1 cellular context compared by ENCODE assay signal in the genomic region with DNA sequence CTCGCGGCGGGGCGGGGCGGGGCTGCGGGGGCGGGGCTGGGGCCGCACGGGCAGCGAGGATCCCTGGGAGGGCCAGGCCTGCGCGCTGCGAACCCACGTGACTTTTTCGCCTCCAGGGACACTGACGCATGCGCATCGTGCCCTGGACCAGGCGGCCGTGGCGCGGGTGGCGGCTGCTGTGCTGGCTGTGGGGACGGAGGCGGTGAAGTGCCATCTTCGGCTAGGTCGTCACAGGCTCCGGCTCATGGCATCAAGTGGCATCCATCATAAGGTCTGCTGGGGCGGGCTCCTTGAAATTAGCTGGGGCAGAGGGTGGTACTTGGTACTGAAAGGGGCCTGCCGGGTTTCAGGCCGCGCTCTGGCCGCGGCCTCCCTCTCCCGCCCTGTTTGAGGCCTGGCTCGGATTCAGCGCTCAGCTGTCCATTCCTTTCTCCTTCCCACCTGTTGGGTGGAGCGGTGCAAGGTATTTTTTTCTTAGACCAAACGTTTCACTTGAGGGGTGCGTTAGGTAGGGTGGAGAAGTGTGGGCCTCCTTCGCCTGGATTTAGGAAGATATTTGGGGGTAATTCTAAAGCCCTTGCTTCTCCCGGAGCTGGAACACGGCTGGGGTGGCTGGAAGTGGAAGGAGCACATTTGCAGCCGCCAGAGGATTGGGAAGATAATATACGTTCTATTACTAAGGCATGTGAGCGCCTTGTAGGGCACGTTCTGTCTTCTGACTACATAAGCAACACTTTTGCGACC.
TF ChIP-seq lines count a peak whose summit lies in the region.

A gene with protein sequence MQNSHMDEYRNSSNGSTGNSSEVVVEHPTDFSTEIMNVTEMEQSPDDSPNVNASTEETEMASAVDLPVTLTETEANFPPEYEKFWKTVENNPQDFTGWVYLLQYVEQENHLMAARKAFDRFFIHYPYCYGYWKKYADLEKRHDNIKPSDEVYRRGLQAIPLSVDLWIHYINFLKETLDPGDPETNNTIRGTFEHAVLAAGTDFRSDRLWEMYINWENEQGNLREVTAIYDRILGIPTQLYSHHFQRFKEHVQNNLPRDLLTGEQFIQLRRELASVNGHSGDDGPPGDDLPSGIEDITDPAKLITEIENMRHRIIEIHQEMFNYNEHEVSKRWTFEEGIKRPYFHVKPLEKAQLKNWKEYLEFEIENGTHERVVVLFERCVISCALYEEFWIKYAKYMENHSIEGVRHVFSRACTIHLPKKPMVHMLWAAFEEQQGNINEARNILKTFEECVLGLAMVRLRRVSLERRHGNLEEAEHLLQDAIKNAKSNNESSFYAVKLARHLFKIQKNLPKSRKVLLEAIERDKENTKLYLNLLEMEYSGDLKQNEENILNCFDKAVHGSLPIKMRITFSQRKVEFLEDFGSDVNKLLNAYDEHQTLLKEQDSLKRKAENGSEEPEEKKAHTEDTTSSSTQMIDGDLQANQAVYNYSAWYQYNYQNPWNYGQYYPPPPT (plus strand): TSS at position 138 of the 744 bp plus-strand sequence. CDS start 11,124 bp downstream, outside the sequence.

TF ChIP-seq in HepG2, 621 proteins besides CTCF, POLR2A, EP300 and RAD21 (continued from another document and continues in another):
- TF ChIP-seq, protein P1, sequence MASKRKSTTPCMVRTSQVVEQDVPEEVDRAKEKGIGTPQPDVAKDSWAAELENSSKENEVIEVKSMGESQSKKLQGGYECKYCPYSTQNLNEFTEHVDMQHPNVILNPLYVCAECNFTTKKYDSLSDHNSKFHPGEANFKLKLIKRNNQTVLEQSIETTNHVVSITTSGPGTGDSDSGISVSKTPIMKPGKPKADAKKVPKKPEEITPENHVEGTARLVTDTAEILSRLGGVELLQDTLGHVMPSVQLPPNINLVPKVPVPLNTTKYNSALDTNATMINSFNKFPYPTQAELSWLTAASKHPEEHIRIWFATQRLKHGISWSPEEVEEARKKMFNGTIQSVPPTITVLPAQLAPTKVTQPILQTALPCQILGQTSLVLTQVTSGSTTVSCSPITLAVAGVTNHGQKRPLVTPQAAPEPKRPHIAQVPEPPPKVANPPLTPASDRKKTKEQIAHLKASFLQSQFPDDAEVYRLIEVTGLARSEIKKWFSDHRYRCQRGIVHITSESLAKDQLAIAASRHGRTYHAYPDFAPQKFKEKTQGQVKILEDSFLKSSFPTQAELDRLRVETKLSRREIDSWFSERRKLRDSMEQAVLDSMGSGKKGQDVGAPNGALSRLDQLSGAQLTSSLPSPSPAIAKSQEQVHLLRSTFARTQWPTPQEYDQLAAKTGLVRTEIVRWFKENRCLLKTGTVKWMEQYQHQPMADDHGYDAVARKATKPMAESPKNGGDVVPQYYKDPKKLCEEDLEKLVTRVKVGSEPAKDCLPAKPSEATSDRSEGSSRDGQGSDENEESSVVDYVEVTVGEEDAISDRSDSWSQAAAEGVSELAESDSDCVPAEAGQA (IDR thresholded peaks at IDR 0.05; ENCODE audit: low read depth): no peak
- TF ChIP-seq, protein P1 (CRISPR knock-in tag; IDR thresholded peaks at IDR 0.05; ENCODE audit: borderline replicate concordance): no peak
- TF ChIP-seq, protein P2, sequence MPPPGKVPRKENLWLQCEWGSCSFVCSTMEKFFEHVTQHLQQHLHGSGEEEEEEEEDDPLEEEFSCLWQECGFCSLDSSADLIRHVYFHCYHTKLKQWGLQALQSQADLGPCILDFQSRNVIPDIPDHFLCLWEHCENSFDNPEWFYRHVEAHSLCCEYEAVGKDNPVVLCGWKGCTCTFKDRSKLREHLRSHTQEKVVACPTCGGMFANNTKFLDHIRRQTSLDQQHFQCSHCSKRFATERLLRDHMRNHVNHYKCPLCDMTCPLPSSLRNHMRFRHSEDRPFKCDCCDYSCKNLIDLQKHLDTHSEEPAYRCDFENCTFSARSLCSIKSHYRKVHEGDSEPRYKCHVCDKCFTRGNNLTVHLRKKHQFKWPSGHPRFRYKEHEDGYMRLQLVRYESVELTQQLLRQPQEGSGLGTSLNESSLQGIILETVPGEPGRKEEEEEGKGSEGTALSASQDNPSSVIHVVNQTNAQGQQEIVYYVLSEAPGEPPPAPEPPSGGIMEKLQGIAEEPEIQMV (CRISPR knock-in tag; IDR thresholded peaks at IDR 0.05; ENCODE audit: low read depth): no peak
- no peak for TF ChIP-seq ZNF841 (CRISPR knock-in tag; IDR thresholded peaks at IDR 0.05; ENCODE audit: borderline replicate concordance)
- TF ChIP-seq, protein P3, sequence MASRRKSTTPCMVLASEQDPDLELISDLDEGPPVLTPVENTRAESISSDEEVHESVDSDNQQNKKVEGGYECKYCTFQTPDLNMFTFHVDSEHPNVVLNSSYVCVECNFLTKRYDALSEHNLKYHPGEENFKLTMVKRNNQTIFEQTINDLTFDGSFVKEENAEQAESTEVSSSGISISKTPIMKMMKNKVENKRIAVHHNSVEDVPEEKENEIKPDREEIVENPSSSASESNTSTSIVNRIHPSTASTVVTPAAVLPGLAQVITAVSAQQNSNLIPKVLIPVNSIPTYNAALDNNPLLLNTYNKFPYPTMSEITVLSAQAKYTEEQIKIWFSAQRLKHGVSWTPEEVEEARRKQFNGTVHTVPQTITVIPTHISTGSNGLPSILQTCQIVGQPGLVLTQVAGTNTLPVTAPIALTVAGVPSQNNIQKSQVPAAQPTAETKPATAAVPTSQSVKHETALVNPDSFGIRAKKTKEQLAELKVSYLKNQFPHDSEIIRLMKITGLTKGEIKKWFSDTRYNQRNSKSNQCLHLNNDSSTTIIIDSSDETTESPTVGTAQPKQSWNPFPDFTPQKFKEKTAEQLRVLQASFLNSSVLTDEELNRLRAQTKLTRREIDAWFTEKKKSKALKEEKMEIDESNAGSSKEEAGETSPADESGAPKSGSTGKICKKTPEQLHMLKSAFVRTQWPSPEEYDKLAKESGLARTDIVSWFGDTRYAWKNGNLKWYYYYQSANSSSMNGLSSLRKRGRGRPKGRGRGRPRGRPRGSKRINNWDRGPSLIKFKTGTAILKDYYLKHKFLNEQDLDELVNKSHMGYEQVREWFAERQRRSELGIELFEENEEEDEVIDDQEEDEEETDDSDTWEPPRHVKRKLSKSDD (CRISPR knock-in tag; IDR thresholded peaks at IDR 0.05; ENCODE audit: low read depth): 0 out of 2 replicates have a peak, but pooled peaks have one; percentile 28
- no peak for TF ChIP-seq SATB2 (CRISPR knock-in tag; IDR thresholded peaks at IDR 0.05)
- no peak for TF ChIP-seq U2AF2 (IDR thresholded peaks at IDR 0.05; ENCODE audit: low read depth, low read length)
- TF ChIP-seq CBX2 (IDR thresholded peaks at IDR 0.05; ENCODE audit: low read depth, low read length): no peak
- no peak for TF ChIP-seq CBX2 (CRISPR knock-in tag; IDR thresholded peaks at IDR 0.05; ENCODE audit: low read depth)
- TF ChIP-seq ZNF451 (CRISPR knock-in tag; IDR thresholded peaks at IDR 0.05): peak; percentile 76; the same call in 1 of the 2 replicates
- TF ChIP-seq, protein P4, sequence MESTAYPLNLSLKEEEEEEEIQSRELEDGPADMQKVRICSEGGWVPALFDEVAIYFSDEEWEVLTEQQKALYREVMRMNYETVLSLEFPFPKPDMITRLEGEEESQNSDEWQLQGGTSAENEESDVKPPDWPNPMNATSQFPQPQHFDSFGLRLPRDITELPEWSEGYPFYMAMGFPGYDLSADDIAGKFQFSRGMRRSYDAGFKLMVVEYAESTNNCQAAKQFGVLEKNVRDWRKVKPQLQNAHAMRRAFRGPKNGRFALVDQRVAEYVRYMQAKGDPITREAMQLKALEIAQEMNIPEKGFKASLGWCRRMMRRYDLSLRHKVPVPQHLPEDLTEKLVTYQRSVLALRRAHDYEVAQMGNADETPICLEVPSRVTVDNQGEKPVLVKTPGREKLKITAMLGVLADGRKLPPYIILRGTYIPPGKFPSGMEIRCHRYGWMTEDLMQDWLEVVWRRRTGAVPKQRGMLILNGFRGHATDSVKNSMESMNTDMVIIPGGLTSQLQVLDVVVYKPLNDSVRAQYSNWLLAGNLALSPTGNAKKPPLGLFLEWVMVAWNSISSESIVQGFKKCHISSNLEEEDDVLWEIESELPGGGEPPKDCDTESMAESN (CRISPR knock-in tag; conservative IDR thresholded peaks at IDR 0.05): 0 out of 2 replicates have a peak, but pooled peaks have one; percentile 21
- TF ChIP-seq NCOA1 (CRISPR knock-in tag; IDR thresholded peaks at IDR 0.05): no peak
- TF ChIP-seq ZFP37 (CRISPR knock-in tag; IDR thresholded peaks at IDR 0.05; ENCODE audit: borderline replicate concordance): no peak
- TF ChIP-seq, protein P5, sequence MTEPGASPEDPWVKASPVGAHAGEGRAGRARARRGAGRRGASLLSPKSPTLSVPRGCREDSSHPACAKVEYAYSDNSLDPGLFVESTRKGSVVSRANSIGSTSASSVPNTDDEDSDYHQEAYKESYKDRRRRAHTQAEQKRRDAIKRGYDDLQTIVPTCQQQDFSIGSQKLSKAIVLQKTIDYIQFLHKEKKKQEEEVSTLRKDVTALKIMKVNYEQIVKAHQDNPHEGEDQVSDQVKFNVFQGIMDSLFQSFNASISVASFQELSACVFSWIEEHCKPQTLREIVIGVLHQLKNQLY (CRISPR knock-in tag; IDR thresholded peaks at IDR 0.05): 0 out of 2 replicates have a peak, but pooled peaks have one; percentile 26
- peak; percentile 42; the same call in 1 of the 2 replicates for TF ChIP-seq ZNF274 (CRISPR knock-in tag; IDR thresholded peaks at IDR 0.05)
- TF ChIP-seq, protein P6, sequence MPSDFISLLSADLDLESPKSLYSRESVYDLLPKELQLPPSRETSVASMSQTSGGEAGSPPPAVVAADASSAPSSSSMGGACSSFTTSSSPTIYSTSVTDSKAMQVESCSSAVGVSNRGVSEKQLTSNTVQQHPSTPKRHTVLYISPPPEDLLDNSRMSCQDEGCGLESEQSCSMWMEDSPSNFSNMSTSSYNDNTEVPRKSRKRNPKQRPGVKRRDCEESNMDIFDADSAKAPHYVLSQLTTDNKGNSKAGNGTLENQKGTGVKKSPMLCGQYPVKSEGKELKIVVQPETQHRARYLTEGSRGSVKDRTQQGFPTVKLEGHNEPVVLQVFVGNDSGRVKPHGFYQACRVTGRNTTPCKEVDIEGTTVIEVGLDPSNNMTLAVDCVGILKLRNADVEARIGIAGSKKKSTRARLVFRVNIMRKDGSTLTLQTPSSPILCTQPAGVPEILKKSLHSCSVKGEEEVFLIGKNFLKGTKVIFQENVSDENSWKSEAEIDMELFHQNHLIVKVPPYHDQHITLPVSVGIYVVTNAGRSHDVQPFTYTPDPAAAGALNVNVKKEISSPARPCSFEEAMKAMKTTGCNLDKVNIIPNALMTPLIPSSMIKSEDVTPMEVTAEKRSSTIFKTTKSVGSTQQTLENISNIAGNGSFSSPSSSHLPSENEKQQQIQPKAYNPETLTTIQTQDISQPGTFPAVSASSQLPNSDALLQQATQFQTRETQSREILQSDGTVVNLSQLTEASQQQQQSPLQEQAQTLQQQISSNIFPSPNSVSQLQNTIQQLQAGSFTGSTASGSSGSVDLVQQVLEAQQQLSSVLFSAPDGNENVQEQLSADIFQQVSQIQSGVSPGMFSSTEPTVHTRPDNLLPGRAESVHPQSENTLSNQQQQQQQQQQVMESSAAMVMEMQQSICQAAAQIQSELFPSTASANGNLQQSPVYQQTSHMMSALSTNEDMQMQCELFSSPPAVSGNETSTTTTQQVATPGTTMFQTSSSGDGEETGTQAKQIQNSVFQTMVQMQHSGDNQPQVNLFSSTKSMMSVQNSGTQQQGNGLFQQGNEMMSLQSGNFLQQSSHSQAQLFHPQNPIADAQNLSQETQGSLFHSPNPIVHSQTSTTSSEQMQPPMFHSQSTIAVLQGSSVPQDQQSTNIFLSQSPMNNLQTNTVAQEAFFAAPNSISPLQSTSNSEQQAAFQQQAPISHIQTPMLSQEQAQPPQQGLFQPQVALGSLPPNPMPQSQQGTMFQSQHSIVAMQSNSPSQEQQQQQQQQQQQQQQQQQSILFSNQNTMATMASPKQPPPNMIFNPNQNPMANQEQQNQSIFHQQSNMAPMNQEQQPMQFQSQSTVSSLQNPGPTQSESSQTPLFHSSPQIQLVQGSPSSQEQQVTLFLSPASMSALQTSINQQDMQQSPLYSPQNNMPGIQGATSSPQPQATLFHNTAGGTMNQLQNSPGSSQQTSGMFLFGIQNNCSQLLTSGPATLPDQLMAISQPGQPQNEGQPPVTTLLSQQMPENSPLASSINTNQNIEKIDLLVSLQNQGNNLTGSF (CRISPR knock-in tag; IDR thresholded peaks at IDR 0.05): no peak
- no peak for TF ChIP-seq GABPA (IDR thresholded peaks at IDR 0.05; ENCODE audit: low read depth, low read length)
- TF ChIP-seq GABPA (CRISPR knock-in tag; IDR thresholded peaks at IDR 0.05; ENCODE audit: low read depth): no peak
- TF ChIP-seq, protein P7, sequence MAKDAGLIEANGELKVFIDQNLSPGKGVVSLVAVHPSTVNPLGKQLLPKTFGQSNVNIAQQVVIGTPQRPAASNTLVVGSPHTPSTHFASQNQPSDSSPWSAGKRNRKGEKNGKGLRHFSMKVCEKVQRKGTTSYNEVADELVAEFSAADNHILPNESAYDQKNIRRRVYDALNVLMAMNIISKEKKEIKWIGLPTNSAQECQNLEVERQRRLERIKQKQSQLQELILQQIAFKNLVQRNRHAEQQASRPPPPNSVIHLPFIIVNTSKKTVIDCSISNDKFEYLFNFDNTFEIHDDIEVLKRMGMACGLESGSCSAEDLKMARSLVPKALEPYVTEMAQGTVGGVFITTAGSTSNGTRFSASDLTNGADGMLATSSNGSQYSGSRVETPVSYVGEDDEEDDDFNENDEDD (CRISPR knock-in tag; IDR thresholded peaks at IDR 0.05; ENCODE audit: borderline replicate concordance): peak; percentile 71; the same call in 1 of the 2 replicates
- peak; percentile 76; the same call in 1 of the 2 replicates for TF ChIP-seq ZFP41 (CRISPR knock-in tag; IDR thresholded peaks at IDR 0.05; ENCODE audit: borderline replicate concordance)
- no peak for TF ChIP-seq NFE2L1 (CRISPR knock-in tag; IDR thresholded peaks at IDR 0.05; ENCODE audit: borderline replicate concordance)
